8 cellular contexts compared by ENCODE assay signal in genomic region chr6:56851104-56851503, GRCh38.
DNase-seq lines count a peak whose midpoint lies in the region; ATAC-seq, FAIRE-seq and TF ChIP-seq lines count a peak whose summit lies in the region.

No MANE protein-coding gene starts in this region.

- DNase-seq in A172 (ENCODE audit: low spot score) (peak; percentile 44), H54 (ENCODE audit: insufficient read length, low spot score) (no peak), cardiac fibroblast (ENCODE audit: low read depth in 2 of 2) (peak in 1 of 2 donors; percentile 67), right lobe of liver (no peak), thoracic aorta (ENCODE audit: low spot score) (no peak), NCI-H526 treated with DMSO at 0.1 percent for 48 hours (lab: John Stamatoyannopoulos, UW) (no peak), NCI-H446 treated with DMSO at 0.1 percent for 48 hours (lab: John Stamatoyannopoulos, UW) (no peak)
- DNase-seq in stimulated activated CD4-positive, alpha-beta T cell treated with anti-CD3 and anti-CD28 coated beads, Interleukin-2, amount 100 ng/mL, for 48 hours = no peak

- H3K4me1 ChIP-seq in right lobe of liver = peaks cover 0 to 9% (median 0%) of the 10 kb centered on the region in 4 donors
- H3K4me1 ChIP-seq in thoracic aorta (ENCODE audit: control insufficient read depth in 1 of 2, low read depth in 2 of 2) = peaks cover 5 to 27% of the 10 kb centered on the region in 2 donors

- FAIRE-seq in H54 (lab: Jason Lieb, UNC) = peak; percentile 92

- intact Hi-C loops in right lobe of liver (cut with DNase I) = no loop called here

- H3K27me3 ChIP-seq in right lobe of liver (no peaks in the 10 kb centered on the region), thoracic aorta (replicated peaks; ENCODE audit: insufficient read depth) (peaks cover 4% of the 10 kb centered on the region)

- 6% methylated on average over 8 of the region's 9 CpGs for WGBS in right lobe of liver (ENCODE audit: insufficient coverage, low coverage, low lambda C conversion rate, missing lambda C conversion rate)

- peak overlapping the region; percentile 53 to 80 for H3K4me3 ChIP-seq in cardiac fibroblast (replicated peaks in 1 of 2; ENCODE audit: low read depth in 2 of 2, low read length in 2 of 2)
- peak overlapping the region; percentile 12 to 41 (median 29) for H3K4me3 ChIP-seq in right lobe of liver
- peak overlapping the region; percentile 76 for H3K4me3 ChIP-seq in thoracic aorta

- no peak overlapping the region for H3K27ac ChIP-seq in right lobe of liver
- peak overlapping the region; percentile 50 to 66 for H3K27ac ChIP-seq in thoracic aorta

- no peak for TF ChIP-seq POLR2A in H54 (IDR thresholded peaks at IDR 0.05; ENCODE audit: low read depth, low read length)
- no peak for TF ChIP-seq POLR2A in right lobe of liver (IDR thresholded peaks at IDR 0.05)

- ATAC-seq in right lobe of liver (peak in 2 of 4 donors; percentile 24 to 62), thoracic aorta (ENCODE audit: insufficient number of reproducible peaks, low FRiP score, low read depth) (no peak)

- TF ChIP-seq CTCF in cardiac fibroblast (IDR thresholded peaks at IDR 0.05; ENCODE audit: low read depth, low read length) = no peak
- TF ChIP-seq CTCF in right lobe of liver (IDR thresholded peaks at IDR 0.05) = no peak
- TF ChIP-seq CTCF in thoracic aorta (IDR thresholded peaks at IDR 0.05) = no peak

- no peaks in the 10 kb centered on the region for H3K9me3 ChIP-seq in right lobe of liver
- no peaks in the 10 kb centered on the region for H3K9me3 ChIP-seq in thoracic aorta

- H3K36me3 ChIP-seq in right lobe of liver = no peaks in the 10 kb centered on the region
- no peaks in the 10 kb centered on the region for H3K36me3 ChIP-seq in thoracic aorta

Comparison
In these comparisons a context has a peak if more than half of its experiments do, and no peak if none do; other contexts are left out.
1. H3K27ac ChIP-seq: peak in thoracic aorta (2 of 2); none in right lobe of liver (0 of 3).
2. Peak in every context shown above with its lines, with median percentiles within 50 percentile points of each other: H3K4me3 ChIP-seq.